Comparison of ENCODE assay signal across 9 cellular contexts in genomic region chr15:82709421-82710207, GRCh38. TPM values are rescaled to one million over a fixed set of nuclear protein-coding genes. Genes with fewer than 3 reads are reported as not detected.
DNase-seq lines count a peak whose midpoint lies in the region; ATAC-seq, FAIRE-seq and TF ChIP-seq lines count a peak whose summit lies in the region.
"Had no signal": no experiment of that assay in that cellular context is flagged by ENCODE, and none has a peak within 500 bp of the region (broad histone marks: within the 10 kb centered on the region; RNA-seq: fewer than 3 reads in every experiment).

AP3B2 (minus strand) TSS chr15:82709875; CDS start chr15:82709706, 169 bp downstream.

- H3K9ac ChIP-seq in kidney (ENCODE audit: low read length in 2 of 2) = no peak within 1 kb of the TSS

- peak; percentile 90 for DNase-seq in DMS 273 (lab: John Stamatoyannopoulos, UW; ENCODE audit: unreplicated experiment)
- no peak for DNase-seq in DMS 273 treated with DMSO at 0.1 percent for 48 hours (lab: John Stamatoyannopoulos, UW)
- DNase-seq in NCI-H2227 (lab: John Stamatoyannopoulos, UW; ENCODE audit: unreplicated experiment) = peak; percentile 93
- DNase-seq in activated CD4-positive, CD25-positive, alpha-beta regulatory T cell treated with anti-CD3 and anti-CD28 coated beads, Interleukin-2, amount 50 U/mL, for 16 hours (ENCODE audit: low read depth, low spot score) = peak; percentile 33
- peak in 55 of 61 donors; percentile 8 to 85 (median 57) for DNase-seq in caudate nucleus (lab: John Stamatoyannopoulos, UW)
- peak; percentile 89 for DNase-seq in kidney
- DNase-seq in stimulated activated CD4-positive, alpha-beta T cell treated with anti-CD3 and anti-CD28 coated beads, Interleukin-15, amount 100 ng/mL, for 1 hour (ENCODE audit: low read depth in 1 of 2, low spot score in 1 of 2) = peak; percentile 40 to 61

- H3K9me3 ChIP-seq in kidney (ENCODE audit: control insufficient read depth in 1 of 2, low read length in 2 of 2) = no peaks in the 10 kb centered on the region

- intact Hi-C loops in kidney (cut with DNase I) = no loop called here

- H3K36me3 ChIP-seq in kidney (ENCODE audit: control insufficient read depth in 1 of 2, insufficient read depth in 2 of 2, low read length in 2 of 2) = no peaks in the 10 kb centered on the region

- peaks cover 0 to 10% of the 10 kb centered on the region in 2 donors for H3K4me1 ChIP-seq in kidney (ENCODE audit: control insufficient read depth in 1 of 2, insufficient read depth in 1 of 2, low read depth in 1 of 2, low read length in 2 of 2)

- FAIRE-seq in kidney (lab: Jason Lieb, UNC) = no peak
- FAIRE-seq: A204.1 had no signal

- no peak within 1 kb of the TSS for H3K27ac ChIP-seq in caudate nucleus (ENCODE audit: low read depth, low read length)
- no peak within 1 kb of the TSS for H3K27ac ChIP-seq in kidney (ENCODE audit: low read depth in 2 of 2, low read length in 2 of 2)

- H3K4me3 ChIP-seq in kidney (ENCODE audit: low read length in 2 of 2) = peak within 1 kb of the TSS; percentile 52 to 59

- no peak for TF ChIP-seq CTCF in kidney (IDR thresholded peaks at IDR 0.05; ENCODE audit: borderline replicate concordance, extremely low read depth, insufficient read depth)

- ATAC-seq in HG03097 (IDR thresholded peaks at IDR 0.05; ENCODE audit: low FRiP score, unreplicated experiment) = peak; percentile 71

RNA-seq across cellular contexts. Expression of gene AP3B2, which starts in this region (rescaled TPM):
- 4.7 TPM for total RNA-seq in kidney
- polyA plus RNA-seq in kidney (ENCODE audit: insufficient read depth, low read depth, low replicate concordance) = 1.8 TPM
